In the genomic region with DNA sequence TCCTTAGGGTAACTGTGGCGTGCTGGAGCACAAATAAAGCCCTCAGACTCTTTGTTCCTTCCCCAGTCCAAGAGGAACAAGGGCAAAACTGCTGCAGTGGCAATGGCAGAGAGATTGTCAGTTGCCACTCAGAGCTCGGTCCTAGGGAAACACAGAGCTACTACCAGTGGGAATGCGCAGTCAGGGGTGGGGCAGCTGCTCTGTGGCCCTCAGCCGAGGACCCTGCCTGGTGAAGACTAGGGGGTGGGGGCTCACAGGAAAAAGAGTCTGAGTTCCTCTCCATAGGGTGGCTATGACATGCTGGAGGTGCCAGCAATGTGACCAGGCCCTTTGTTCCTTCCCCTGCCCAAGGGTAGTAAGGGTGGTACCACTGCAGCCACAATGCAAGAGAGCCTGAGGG, we compare ENCODE assay signal across 3 cellular contexts.
TF ChIP-seq lines count a peak whose summit lies in the region.

No MANE protein-coding gene starts in this region.

TF ChIP-seq in HepG2, 621 proteins besides CTCF, POLR2A, EP300 and RAD21:
- TF ChIP-seq ZNF460 (CRISPR knock-in tag; IDR thresholded peaks at IDR 0.05; ENCODE audit: borderline replicate concordance) (no peak), ZFP82 (CRISPR knock-in tag; IDR thresholded peaks at IDR 0.05; ENCODE audit: borderline replicate concordance) (no peak), NAIF1 (CRISPR knock-in tag; IDR thresholded peaks at IDR 0.05; ENCODE audit: borderline replicate concordance) (no peak), TMF1 (CRISPR knock-in tag; IDR thresholded peaks at IDR 0.05; ENCODE audit: low read depth) (no peak), ZNF282 (IDR thresholded peaks at IDR 0.05; ENCODE audit: partially characterized antibody) (no peak), ZSCAN9 (CRISPR knock-in tag; IDR thresholded peaks at IDR 0.05; ENCODE audit: borderline replicate concordance) (no peak), MAF1 (CRISPR knock-in tag; IDR thresholded peaks at IDR 0.05; ENCODE audit: borderline replicate concordance) (no peak), ETV5 (CRISPR knock-in tag; IDR thresholded peaks at IDR 0.05; ENCODE audit: borderline replicate concordance) (no peak), IKZF1 (IDR thresholded peaks at IDR 0.05) (no peak), ZNF510 (CRISPR knock-in tag; IDR thresholded peaks at IDR 0.05; ENCODE audit: low read depth) (no peak)
- TF ChIP-seq, protein P1, sequence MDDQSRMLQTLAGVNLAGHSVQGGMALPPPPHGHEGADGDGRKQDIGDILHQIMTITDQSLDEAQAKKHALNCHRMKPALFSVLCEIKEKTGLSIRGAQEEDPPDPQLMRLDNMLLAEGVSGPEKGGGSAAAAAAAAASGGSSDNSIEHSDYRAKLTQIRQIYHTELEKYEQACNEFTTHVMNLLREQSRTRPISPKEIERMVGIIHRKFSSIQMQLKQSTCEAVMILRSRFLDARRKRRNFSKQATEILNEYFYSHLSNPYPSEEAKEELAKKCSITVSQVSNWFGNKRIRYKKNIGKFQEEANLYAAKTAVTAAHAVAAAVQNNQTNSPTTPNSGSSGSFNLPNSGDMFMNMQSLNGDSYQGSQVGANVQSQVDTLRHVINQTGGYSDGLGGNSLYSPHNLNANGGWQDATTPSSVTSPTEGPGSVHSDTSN (CRISPR knock-in tag; IDR thresholded peaks at IDR 0.05; ENCODE audit: borderline replicate concordance), result no peak

TF ChIP-seq in K562, 482 proteins besides CTCF, POLR2A, EP300 and RAD21:
- TF ChIP-seq, protein P2, sequence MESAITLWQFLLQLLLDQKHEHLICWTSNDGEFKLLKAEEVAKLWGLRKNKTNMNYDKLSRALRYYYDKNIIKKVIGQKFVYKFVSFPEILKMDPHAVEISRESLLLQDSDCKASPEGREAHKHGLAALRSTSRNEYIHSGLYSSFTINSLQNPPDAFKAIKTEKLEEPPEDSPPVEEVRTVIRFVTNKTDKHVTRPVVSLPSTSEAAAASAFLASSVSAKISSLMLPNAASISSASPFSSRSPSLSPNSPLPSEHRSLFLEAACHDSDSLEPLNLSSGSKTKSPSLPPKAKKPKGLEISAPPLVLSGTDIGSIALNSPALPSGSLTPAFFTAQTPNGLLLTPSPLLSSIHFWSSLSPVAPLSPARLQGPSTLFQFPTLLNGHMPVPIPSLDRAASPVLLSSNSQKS (CRISPR knock-in tag; IDR thresholded peaks at IDR 0.05), result no peak
- TF ChIP-seq ZNF175 (CRISPR knock-in tag; IDR thresholded peaks at IDR 0.05; ENCODE audit: low read depth) (no peak), RBM25 (IDR thresholded peaks at IDR 0.05; ENCODE audit: low read depth, low read length, severe bottlenecking) (no peak), FOXP1 (CRISPR knock-in tag; IDR thresholded peaks at IDR 0.05) (no peak), FOS (IDR thresholded peaks at IDR 0.05; ENCODE audit: extremely low read depth, insufficient read length) (no peak), PHB2 (IDR thresholded peaks at IDR 0.05; ENCODE audit: low read depth) (no peak), POLR2G (IDR thresholded peaks at IDR 0.05; ENCODE audit: low read depth, low read length) (no peak), KAT2B (IDR thresholded peaks at IDR 0.05; ENCODE audit: low read depth, low read length) (no peak), NONO (IDR thresholded peaks at IDR 0.05; ENCODE audit: low read depth in 2 of 2, low read length in 1 of 2) (no peak), ZNF644 (tag; IDR thresholded peaks at IDR 0.05; ENCODE audit: low read depth) (no peak), TGIF2 (CRISPR knock-in tag; IDR thresholded peaks at IDR 0.05) (no peak), ZNF431 (CRISPR knock-in tag; IDR thresholded peaks at IDR 0.05) (no peak), ATF7 (IDR thresholded peaks at IDR 0.05) (no peak), ZBTB7A (IDR thresholded peaks at IDR 0.05; ENCODE audit: borderline replicate concordance, control insufficient read depth, low read depth, low read length) (no peak), SAP30 (IDR thresholded peaks at IDR 0.05; ENCODE audit: borderline replicate concordance, insufficient read depth, low read depth, low read length, poor library complexity, severe bottlenecking) (no peak), CREB1 (IDR thresholded peaks at IDR 0.05) (no peak), CREB1 (CRISPR knock-in tag; IDR thresholded peaks at IDR 0.05) (no peak)
- TF ChIP-seq, protein P3, sequence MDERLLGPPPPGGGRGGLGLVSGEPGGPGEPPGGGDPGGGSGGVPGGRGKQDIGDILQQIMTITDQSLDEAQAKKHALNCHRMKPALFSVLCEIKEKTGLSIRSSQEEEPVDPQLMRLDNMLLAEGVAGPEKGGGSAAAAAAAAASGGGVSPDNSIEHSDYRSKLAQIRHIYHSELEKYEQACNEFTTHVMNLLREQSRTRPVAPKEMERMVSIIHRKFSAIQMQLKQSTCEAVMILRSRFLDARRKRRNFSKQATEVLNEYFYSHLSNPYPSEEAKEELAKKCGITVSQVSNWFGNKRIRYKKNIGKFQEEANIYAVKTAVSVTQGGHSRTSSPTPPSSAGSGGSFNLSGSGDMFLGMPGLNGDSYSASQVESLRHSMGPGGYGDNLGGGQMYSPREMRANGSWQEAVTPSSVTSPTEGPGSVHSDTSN (CRISPR knock-in tag; IDR thresholded peaks at IDR 0.05; ENCODE audit: low read depth), result no peak
- TF ChIP-seq, protein P3 (tag; conservative IDR thresholded peaks at IDR 0.05; ENCODE audit: low read depth), result no peak
- TF ChIP-seq, protein P4, sequence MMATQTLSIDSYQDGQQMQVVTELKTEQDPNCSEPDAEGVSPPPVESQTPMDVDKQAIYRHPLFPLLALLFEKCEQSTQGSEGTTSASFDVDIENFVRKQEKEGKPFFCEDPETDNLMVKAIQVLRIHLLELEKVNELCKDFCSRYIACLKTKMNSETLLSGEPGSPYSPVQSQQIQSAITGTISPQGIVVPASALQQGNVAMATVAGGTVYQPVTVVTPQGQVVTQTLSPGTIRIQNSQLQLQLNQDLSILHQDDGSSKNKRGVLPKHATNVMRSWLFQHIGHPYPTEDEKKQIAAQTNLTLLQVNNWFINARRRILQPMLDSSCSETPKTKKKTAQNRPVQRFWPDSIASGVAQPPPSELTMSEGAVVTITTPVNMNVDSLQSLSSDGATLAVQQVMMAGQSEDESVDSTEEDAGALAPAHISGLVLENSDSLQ (IDR thresholded peaks at IDR 0.05), result no peak
- TF ChIP-seq, protein P5, sequence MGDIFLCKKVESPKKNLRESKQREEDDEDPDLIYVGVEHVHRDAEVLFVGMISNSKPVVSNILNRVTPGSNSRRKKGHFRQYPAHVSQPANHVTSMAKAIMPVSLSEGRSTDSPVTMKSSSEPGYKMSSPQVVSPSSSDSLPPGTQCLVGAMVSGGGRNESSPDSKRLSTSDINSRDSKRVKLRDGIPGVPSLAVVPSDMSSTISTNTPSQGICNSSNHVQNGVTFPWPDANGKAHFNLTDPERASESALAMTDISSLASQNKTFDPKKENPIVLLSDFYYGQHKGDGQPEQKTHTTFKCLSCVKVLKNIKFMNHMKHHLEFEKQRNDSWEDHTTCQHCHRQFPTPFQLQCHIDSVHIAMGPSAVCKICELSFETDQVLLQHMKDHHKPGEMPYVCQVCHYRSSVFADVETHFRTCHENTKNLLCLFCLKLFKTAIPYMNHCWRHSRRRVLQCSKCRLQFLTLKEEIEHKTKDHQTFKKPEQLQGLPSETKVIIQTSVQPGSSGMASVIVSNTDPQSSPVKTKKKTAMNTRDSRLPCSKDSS (IDR thresholded peaks at IDR 0.05; ENCODE audit: low read depth, partially characterized antibody), result no peak

TF ChIP-seq in H1, 55 proteins besides CTCF, POLR2A, EP300 and RAD21:
- TF ChIP-seq, protein P6, sequence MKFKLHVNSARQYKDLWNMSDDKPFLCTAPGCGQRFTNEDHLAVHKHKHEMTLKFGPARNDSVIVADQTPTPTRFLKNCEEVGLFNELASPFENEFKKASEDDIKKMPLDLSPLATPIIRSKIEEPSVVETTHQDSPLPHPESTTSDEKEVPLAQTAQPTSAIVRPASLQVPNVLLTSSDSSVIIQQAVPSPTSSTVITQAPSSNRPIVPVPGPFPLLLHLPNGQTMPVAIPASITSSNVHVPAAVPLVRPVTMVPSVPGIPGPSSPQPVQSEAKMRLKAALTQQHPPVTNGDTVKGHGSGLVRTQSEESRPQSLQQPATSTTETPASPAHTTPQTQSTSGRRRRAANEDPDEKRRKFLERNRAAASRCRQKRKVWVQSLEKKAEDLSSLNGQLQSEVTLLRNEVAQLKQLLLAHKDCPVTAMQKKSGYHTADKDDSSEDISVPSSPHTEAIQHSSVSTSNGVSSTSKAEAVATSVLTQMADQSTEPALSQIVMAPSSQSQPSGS (IDR thresholded peaks at IDR 0.05; ENCODE audit: low read length), result no peak
- TF ChIP-seq GABPA (IDR thresholded peaks at IDR 0.05; ENCODE audit: borderline replicate concordance, insufficient read depth, low read length) (no peak), KDM4A (IDR thresholded peaks at IDR 0.05; ENCODE audit: low read depth, low read length, severe bottlenecking) (no peak), PHF8 (conservative IDR thresholded peaks at IDR 0.05; ENCODE audit: low read depth, low read length) (no peak), SIX5 (IDR thresholded peaks at IDR 0.05; ENCODE audit: low read depth, low read length) (no peak), JUND (IDR thresholded peaks at IDR 0.05; ENCODE audit: low read length) (no peak), SAP30 (IDR thresholded peaks at IDR 0.05; ENCODE audit: insufficient read depth, insufficient replicate concordance, low read length) (no peak), BRCA1 (IDR thresholded peaks at IDR 0.05; ENCODE audit: low read depth, low read length) (no peak), RXRA (IDR thresholded peaks at IDR 0.05; ENCODE audit: insufficient read depth, low read depth, low read length) (no peak), GTF2F1 (IDR thresholded peaks at IDR 0.05; ENCODE audit: borderline replicate concordance, low read depth, low read length) (no peak)
- TF ChIP-seq, protein P7, sequence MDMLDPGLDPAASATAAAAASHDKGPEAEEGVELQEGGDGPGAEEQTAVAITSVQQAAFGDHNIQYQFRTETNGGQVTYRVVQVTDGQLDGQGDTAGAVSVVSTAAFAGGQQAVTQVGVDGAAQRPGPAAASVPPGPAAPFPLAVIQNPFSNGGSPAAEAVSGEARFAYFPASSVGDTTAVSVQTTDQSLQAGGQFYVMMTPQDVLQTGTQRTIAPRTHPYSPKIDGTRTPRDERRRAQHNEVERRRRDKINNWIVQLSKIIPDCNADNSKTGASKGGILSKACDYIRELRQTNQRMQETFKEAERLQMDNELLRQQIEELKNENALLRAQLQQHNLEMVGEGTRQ (IDR thresholded peaks at IDR 0.05; ENCODE audit: low read length), result no peak
